Comparison of ENCODE assay signal across 2 cellular contexts in genomic region chr2:240714747-240715725, GRCh38.
TF ChIP-seq lines count a peak whose summit lies in the region.

No MANE protein-coding gene starts in this region.

TF ChIP-seq in HCT116, 20 proteins besides CTCF, POLR2A, EP300 and RAD21 (continued from another document):
- no peak for TF ChIP-seq REST (IDR thresholded peaks at IDR 0.05; ENCODE audit: low read depth)
- no peak for TF ChIP-seq SRF (IDR thresholded peaks at IDR 0.05; ENCODE audit: low read depth)
- TF ChIP-seq ZFX (IDR thresholded peaks at IDR 0.05) = no peak
- TF ChIP-seq CBX3 (IDR thresholded peaks at IDR 0.05; ENCODE audit: low read depth) = no peak
- TF ChIP-seq JUND (IDR thresholded peaks at IDR 0.05) = no peak
- TF ChIP-seq ZBTB33 (IDR thresholded peaks at IDR 0.05; ENCODE audit: extremely low read depth, insufficient replicate concordance, low read length) = no peak
- no peak for TF ChIP-seq YY1 (IDR thresholded peaks at IDR 0.05; ENCODE audit: extremely low read depth, insufficient replicate concordance, low read depth, low read length)
- no peak for TF ChIP-seq TCF7L2 (IDR thresholded peaks at IDR 0.05; ENCODE audit: borderline replicate concordance, extremely low read depth, insufficient read depth, insufficient read length)
- no peak for TF ChIP-seq ATF3 (IDR thresholded peaks at IDR 0.05)

TF ChIP-seq in WTC11, 78 proteins besides CTCF, POLR2A, EP300 and RAD21 (continued from another document):
- 0 out of 2 replicates have a peak, but pooled peaks have one; percentile 25 for TF ChIP-seq FOXP1 (CRISPR knock-in tag; IDR thresholded peaks at IDR 0.05; ENCODE audit: borderline replicate concordance)
TF ChIP-seq in WTC11: peak in this region for 1.
